ENCODE assay signal across 9 cellular contexts in genomic region chr7:73668103-73668937, GRCh38. TPM values are rescaled to one million over a fixed set of nuclear protein-coding genes. Genes with fewer than 3 reads are reported as not detected.
A peak's percentile ranks its signal among the peaks of the same experiment; 100 is the strongest.
DNase-seq lines count a peak whose midpoint lies in the region; ATAC-seq lines count a peak whose summit lies in the region.
"Had no signal": no experiment of that assay in that cellular context is flagged by ENCODE, and none has a peak within 500 bp of the region (broad histone marks: within the 10 kb centered on the region; RNA-seq: fewer than 3 reads in every experiment).

No MANE protein-coding gene starts in this region.

- POLR2A ChIA-PET in activated CD8-positive, alpha-beta T cell treated with anti-CD3 and anti-CD28 coated beads, Interleukin-2, amount 10 ng/mL, durations not matched to agents 7 days and 5 days (lab: Charles Lee) = no interaction called here

- peaks cover 2% of the 10 kb centered on the region; the same call in 1 of the 2 replicates for H3K4me1 ChIP-seq in Karpas-422 (ENCODE audit: low read length)

- H3K36me3 Mint-ChIP-seq in activated CD8-positive, alpha-beta T cell treated with anti-CD3 and anti-CD28 coated beads, Interleukin-2, amount 10 ng/mL, durations not matched to agents 7 days and 5 days (ENCODE audit: low read depth) = no peaks in the 10 kb centered on the region
- H3K36me3 Mint-ChIP-seq: activated naive CD4-positive, alpha-beta T cell treated with anti-CD3 and anti-CD28 coated beads, Interleukin-2, amount 50 U/mL, for 72 hours had no signal

- H3K4me2 ChIP-seq in Karpas-422 (ENCODE audit: low read depth, low read length, poor library complexity, severe bottlenecking) = no peak overlapping the region

- peak overlapping the region; percentile 35 for H3K27ac ChIP-seq in substantia nigra (ENCODE audit: low read depth, low read length, poor library complexity, severe bottlenecking)
- no peak overlapping the region for H3K27ac ChIP-seq in Karpas-422 (ENCODE audit: low read length)

- no peak overlapping the region for H3K9ac ChIP-seq in Karpas-422 (ENCODE audit: low read length)

- no peaks in the 10 kb centered on the region for H3K9me3 ChIP-seq in Karpas-422 (ENCODE audit: low read length)

- H3K9me3 Mint-ChIP-seq in activated CD8-positive, alpha-beta T cell treated with anti-CD3 and anti-CD28 coated beads, Interleukin-2, amount 10 ng/mL, durations not matched to agents 7 days and 5 days (ENCODE audit: insufficient read depth) = no peaks in the 10 kb centered on the region
- H3K9me3 Mint-ChIP-seq: activated naive CD4-positive, alpha-beta T cell treated with anti-CD3 and anti-CD28 coated beads, Interleukin-2, amount 50 U/mL, for 72 hours had no signal

- no peak overlapping the region for H3K4me3 ChIP-seq in Karpas-422 (ENCODE audit: low read length)

- peak; percentile 11 for ATAC-seq in HG03064 (IDR thresholded peaks at IDR 0.05; ENCODE audit: low read depth, unreplicated experiment)
- no peak for ATAC-seq in activated CD8-positive, alpha-beta T cell treated with anti-CD3 and anti-CD28 coated beads, Interleukin-2, amount 10 ng/mL, durations not matched to agents 7 days and 5 days
- no peak for ATAC-seq in HG03108 (IDR thresholded peaks at IDR 0.05; ENCODE audit: unreplicated experiment)

- peaks cover 5% of the 10 kb centered on the region for H3K4me1 Mint-ChIP-seq in activated CD8-positive, alpha-beta T cell treated with anti-CD3 and anti-CD28 coated beads, Interleukin-2, amount 10 ng/mL, durations not matched to agents 7 days and 5 days (ENCODE audit: low read depth)

- H3K27me3 ChIP-seq in Karpas-422 (ENCODE audit: low read length) = no peaks in the 10 kb centered on the region

- CTCF ChIA-PET in activated CD8-positive, alpha-beta T cell treated with anti-CD3 and anti-CD28 coated beads, Interleukin-2, amount 10 ng/mL, durations not matched to agents 7 days and 5 days (lab: Charles Lee) = interaction anchor here (0.9 to 1.2 kb wide), 8 partner anchors 8 to 66 kb away, joined by 3 to 6 read pairs (median 3); no protein-coding TSS in a partner anchor

- no peaks in the 10 kb centered on the region for H4K20me1 ChIP-seq in Karpas-422 (ENCODE audit: insufficient read depth, low read depth, low read length)

- H2AFZ ChIP-seq in Karpas-422 (ENCODE audit: low read length) = no peak overlapping the region

- no peaks in the 10 kb centered on the region for H3K36me3 ChIP-seq in Karpas-422 (ENCODE audit: insufficient read depth, low read length)

- H3K4me3 Mint-ChIP-seq in activated CD8-positive, alpha-beta T cell treated with anti-CD3 and anti-CD28 coated beads, Interleukin-2, amount 10 ng/mL, durations not matched to agents 7 days and 5 days = peak overlapping the region; percentile 49

- H3K27ac Mint-ChIP-seq in activated CD8-positive, alpha-beta T cell treated with anti-CD3 and anti-CD28 coated beads, Interleukin-2, amount 10 ng/mL, durations not matched to agents 7 days and 5 days = no peak overlapping the region
- H3K27ac Mint-ChIP-seq: activated naive CD4-positive, alpha-beta T cell treated with anti-CD3 and anti-CD28 coated beads, Interleukin-2, amount 50 U/mL, for 72 hours had no signal

- no peaks in the 10 kb centered on the region for H3K79me2 ChIP-seq in Karpas-422 (ENCODE audit: low read length)

- H3K27me3 Mint-ChIP-seq in activated CD8-positive, alpha-beta T cell treated with anti-CD3 and anti-CD28 coated beads, Interleukin-2, amount 10 ng/mL, durations not matched to agents 7 days and 5 days (ENCODE audit: low read depth) = peaks cover 36% of the 10 kb centered on the region

- H3K9me2 ChIP-seq in Karpas-422 (replicated peaks; ENCODE audit: insufficient read depth, low read length) = no peaks in the 10 kb centered on the region

- DNase-seq in NCI-H1105 treated with DMSO at 0.1 percent for 48 hours (lab: John Stamatoyannopoulos, UW) (peak; percentile 5), NCI-H1105 (lab: John Stamatoyannopoulos, UW) (no peak), iPS-NIHi11 (ENCODE audit: low spot score) (peak; percentile 52), substantia nigra (lab: John Stamatoyannopoulos, UW) (peak in 3 of 49 donors; percentile 7 to 66 (median 19)), Karpas-422 (no peak)
- DNase-seq in activated CD8-positive, alpha-beta T cell treated with anti-CD3 and anti-CD28 coated beads, Interleukin-2, amount 10 ng/mL, durations not matched to agents 7 days and 5 days = no peak

RNA-seq across cellular contexts. Expression of gene VPS37D, which starts 0.7 kb away (rescaled TPM):
- total RNA-seq in activated CD8-positive, alpha-beta T cell treated with anti-CD3 and anti-CD28 coated beads, Interleukin-2, amount 10 ng/mL, durations not matched to agents 7 days and 5 days = under 1 TPM; 0.16 to 0.26 TPM
- total RNA-seq in Karpas-422 (2014; rRNA removed; shearing (Covaris generic); ENCODE audit: low replicate concordance) = not detected in 2 replicates

RNA-seq across cellular contexts. Expression of gene DNAJC30, which starts 14.9 kb away (rescaled TPM):
- total RNA-seq in activated CD8-positive, alpha-beta T cell treated with anti-CD3 and anti-CD28 coated beads, Interleukin-2, amount 10 ng/mL, durations not matched to agents 7 days and 5 days = 1 to 10 TPM; 7.7 to 8.3 TPM
- total RNA-seq in Karpas-422 (2014; rRNA removed; shearing (Covaris generic); ENCODE audit: low replicate concordance) = 1.3 and 6.1 TPM in 2 replicates

RNA-seq across cellular contexts. Expression of gene BUD23, which starts 15.1 kb away (rescaled TPM):
- total RNA-seq in activated CD8-positive, alpha-beta T cell treated with anti-CD3 and anti-CD28 coated beads, Interleukin-2, amount 10 ng/mL, durations not matched to agents 7 days and 5 days = 10 to 100 TPM; 57.3 to 60.9 TPM
- total RNA-seq in Karpas-422 (2014; rRNA removed; shearing (Covaris generic); ENCODE audit: low replicate concordance) = 41.9 and 85.9 TPM in 2 replicates

RNA-seq across cellular contexts. Expression of gene MLXIPL, which starts 44.0 kb away (rescaled TPM):
- total RNA-seq in activated CD8-positive, alpha-beta T cell treated with anti-CD3 and anti-CD28 coated beads, Interleukin-2, amount 10 ng/mL, durations not matched to agents 7 days and 5 days = not detected
- total RNA-seq in Karpas-422 (2014; rRNA removed; shearing (Covaris generic); ENCODE audit: low replicate concordance) = not detected in 2 replicates
- total RNA-seq: activated naive CD4-positive, alpha-beta T cell treated with anti-CD3 and anti-CD28 coated beads, Interleukin-2, amount 50 U/mL, for 72 hours had no signal

RNA-seq across cellular contexts. Expression of gene STX1A, which starts 51.1 kb away (rescaled TPM):
- 10 to 100 TPM; 10.6 to 12.3 TPM for total RNA-seq in activated CD8-positive, alpha-beta T cell treated with anti-CD3 and anti-CD28 coated beads, Interleukin-2, amount 10 ng/mL, durations not matched to agents 7 days and 5 days
- total RNA-seq in Karpas-422 (2014; rRNA removed; shearing (Covaris generic); ENCODE audit: low replicate concordance) = 3.7 and 5.5 TPM in 2 replicates

Comparison
In these comparisons a context has a peak if more than half of its experiments do, and no peak if none do; other contexts are left out.
1. DNase-seq: peak in NCI-H1105 treated with DMSO at 0.1 percent for 48 hours (single experiment) and iPS-NIHi11 (single experiment); none in NCI-H1105 (single experiment), activated CD8-positive, alpha-beta T cell treated with anti-CD3 and anti-CD28 coated beads, Interleukin-2, amount 10 ng/mL, durations not matched to agents 7 days and 5 days (single experiment) and Karpas-422 (single experiment).